ENCODE assay signal across 1 cellular context in genomic region chr19:10836478-10837325, GRCh38.
A peak's percentile ranks its signal among the peaks of the same experiment; 100 is the strongest.
TF ChIP-seq lines count a peak whose summit lies in the region.

No MANE protein-coding gene starts in this region.

TF ChIP-seq in GM12878, 131 proteins besides CTCF, POLR2A, EP300 and RAD21 (continued from another document):
- TF ChIP-seq, protein P1, sequence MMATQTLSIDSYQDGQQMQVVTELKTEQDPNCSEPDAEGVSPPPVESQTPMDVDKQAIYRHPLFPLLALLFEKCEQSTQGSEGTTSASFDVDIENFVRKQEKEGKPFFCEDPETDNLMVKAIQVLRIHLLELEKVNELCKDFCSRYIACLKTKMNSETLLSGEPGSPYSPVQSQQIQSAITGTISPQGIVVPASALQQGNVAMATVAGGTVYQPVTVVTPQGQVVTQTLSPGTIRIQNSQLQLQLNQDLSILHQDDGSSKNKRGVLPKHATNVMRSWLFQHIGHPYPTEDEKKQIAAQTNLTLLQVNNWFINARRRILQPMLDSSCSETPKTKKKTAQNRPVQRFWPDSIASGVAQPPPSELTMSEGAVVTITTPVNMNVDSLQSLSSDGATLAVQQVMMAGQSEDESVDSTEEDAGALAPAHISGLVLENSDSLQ (IDR thresholded peaks at IDR 0.05): no peak
- peak; percentile 46 for TF ChIP-seq ZBTB40 (IDR thresholded peaks at IDR 0.05; ENCODE audit: borderline replicate concordance)
- TF ChIP-seq BHLHE40 (IDR thresholded peaks at IDR 0.05; ENCODE audit: borderline replicate concordance in 1 of 2, low read depth in 2 of 2, low read length in 1 of 2): peak; percentile 19 to 67; a peak in 1 of 4 replicates
- TF ChIP-seq LARP7 (IDR thresholded peaks at IDR 0.05): 0 out of 2 replicates have a peak, but pooled peaks have one; percentile 37
- TF ChIP-seq RUNX3 (IDR thresholded peaks at IDR 0.05; ENCODE audit: low read length): 0 out of 2 replicates have a peak, but pooled peaks have one; percentile 5
- peak; percentile 25 for TF ChIP-seq SP1 (IDR thresholded peaks at IDR 0.05; ENCODE audit: low read depth, low read length)
- TF ChIP-seq CBX5 (IDR thresholded peaks at IDR 0.05; ENCODE audit: low read depth): peak; percentile 91
- TF ChIP-seq, protein P2, sequence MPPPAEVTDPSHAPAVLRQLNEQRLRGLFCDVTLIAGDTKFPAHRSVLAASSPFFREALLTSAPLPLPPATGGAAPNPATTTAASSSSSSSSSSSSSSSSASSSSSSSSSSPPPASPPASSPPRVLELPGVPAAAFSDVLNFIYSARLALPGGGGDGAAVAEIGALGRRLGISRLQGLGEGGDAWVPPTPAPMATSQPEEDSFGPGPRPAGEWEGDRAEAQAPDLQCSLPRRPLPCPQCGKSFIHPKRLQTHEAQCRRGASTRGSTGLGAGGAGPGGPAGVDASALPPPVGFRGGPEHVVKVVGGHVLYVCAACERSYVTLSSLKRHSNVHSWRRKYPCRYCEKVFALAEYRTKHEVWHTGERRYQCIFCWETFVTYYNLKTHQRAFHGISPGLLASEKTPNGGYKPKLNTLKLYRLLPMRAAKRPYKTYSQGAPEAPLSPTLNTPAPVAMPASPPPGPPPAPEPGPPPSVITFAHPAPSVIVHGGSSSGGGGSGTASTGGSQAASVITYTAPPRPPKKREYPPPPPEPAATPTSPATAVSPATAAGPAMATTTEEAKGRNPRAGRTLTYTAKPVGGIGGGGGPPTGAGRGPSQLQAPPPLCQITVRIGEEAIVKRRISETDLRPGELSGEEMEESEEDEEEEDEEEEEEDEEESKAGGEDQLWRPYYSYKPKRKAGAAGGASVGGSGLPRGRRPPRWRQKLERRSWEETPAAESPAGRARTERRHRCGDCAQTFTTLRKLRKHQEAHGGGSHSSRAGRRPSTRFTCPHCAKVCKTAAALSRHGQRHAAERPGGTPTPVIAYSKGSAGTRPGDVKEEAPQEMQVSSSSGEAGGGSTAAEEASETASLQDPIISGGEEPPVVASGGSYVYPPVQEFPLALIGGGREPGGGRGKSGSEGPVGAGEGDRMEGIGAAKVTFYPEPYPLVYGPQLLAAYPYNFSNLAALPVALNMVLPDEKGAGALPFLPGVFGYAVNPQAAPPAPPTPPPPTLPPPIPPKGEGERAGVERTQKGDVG (CRISPR knock-in tag; IDR thresholded peaks at IDR 0.05): peak; percentile 59; the same call in 1 of the 2 replicates
- TF ChIP-seq BACH1 (IDR thresholded peaks at IDR 0.05; ENCODE audit: borderline replicate concordance): peak; percentile 21; the same call in 1 of the 2 replicates
- TF ChIP-seq, protein P3, sequence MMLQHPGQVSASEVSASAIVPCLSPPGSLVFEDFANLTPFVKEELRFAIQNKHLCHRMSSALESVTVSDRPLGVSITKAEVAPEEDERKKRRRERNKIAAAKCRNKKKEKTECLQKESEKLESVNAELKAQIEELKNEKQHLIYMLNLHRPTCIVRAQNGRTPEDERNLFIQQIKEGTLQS (IDR thresholded peaks at IDR 0.05; ENCODE audit: borderline replicate concordance, extremely low read depth, low read depth, low read length): peak; percentile 72
- TF ChIP-seq EGR1 (IDR thresholded peaks at IDR 0.05; ENCODE audit: borderline replicate concordance in 1 of 2, low read depth in 2 of 2, low read length in 2 of 2): no peak
- TF ChIP-seq, protein P4, sequence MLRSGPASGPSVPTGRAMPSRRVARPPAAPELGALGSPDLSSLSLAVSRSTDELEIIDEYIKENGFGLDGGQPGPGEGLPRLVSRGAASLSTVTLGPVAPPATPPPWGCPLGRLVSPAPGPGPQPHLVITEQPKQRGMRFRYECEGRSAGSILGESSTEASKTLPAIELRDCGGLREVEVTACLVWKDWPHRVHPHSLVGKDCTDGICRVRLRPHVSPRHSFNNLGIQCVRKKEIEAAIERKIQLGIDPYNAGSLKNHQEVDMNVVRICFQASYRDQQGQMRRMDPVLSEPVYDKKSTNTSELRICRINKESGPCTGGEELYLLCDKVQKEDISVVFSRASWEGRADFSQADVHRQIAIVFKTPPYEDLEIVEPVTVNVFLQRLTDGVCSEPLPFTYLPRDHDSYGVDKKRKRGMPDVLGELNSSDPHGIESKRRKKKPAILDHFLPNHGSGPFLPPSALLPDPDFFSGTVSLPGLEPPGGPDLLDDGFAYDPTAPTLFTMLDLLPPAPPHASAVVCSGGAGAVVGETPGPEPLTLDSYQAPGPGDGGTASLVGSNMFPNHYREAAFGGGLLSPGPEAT (IDR thresholded peaks at IDR 0.05; ENCODE audit: low read depth): no peak
- TF ChIP-seq, protein P5, sequence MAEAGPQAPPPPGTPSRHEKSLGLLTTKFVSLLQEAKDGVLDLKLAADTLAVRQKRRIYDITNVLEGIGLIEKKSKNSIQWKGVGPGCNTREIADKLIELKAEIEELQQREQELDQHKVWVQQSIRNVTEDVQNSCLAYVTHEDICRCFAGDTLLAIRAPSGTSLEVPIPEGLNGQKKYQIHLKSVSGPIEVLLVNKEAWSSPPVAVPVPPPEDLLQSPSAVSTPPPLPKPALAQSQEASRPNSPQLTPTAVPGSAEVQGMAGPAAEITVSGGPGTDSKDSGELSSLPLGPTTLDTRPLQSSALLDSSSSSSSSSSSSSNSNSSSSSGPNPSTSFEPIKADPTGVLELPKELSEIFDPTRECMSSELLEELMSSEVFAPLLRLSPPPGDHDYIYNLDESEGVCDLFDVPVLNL (IDR thresholded peaks at IDR 0.05; ENCODE audit: low read depth, low read length): peak; percentile 72
- no peak for TF ChIP-seq MYB (IDR thresholded peaks at IDR 0.05; ENCODE audit: borderline replicate concordance, low read depth, low read length)
- TF ChIP-seq PAX8 (IDR thresholded peaks at IDR 0.05): no peak
- peak; percentile 38 for TF ChIP-seq HDAC6 (IDR thresholded peaks at IDR 0.05; ENCODE audit: unreplicated experiment)
- no peak for TF ChIP-seq HDGF (IDR thresholded peaks at IDR 0.05)
- TF ChIP-seq SRF (IDR thresholded peaks at IDR 0.05; ENCODE audit: low read depth in 2 of 2, low read length in 2 of 2): peak in 1 of 2 experiments; percentile 35; a peak in 1 of 4 replicates
- TF ChIP-seq, protein P6, sequence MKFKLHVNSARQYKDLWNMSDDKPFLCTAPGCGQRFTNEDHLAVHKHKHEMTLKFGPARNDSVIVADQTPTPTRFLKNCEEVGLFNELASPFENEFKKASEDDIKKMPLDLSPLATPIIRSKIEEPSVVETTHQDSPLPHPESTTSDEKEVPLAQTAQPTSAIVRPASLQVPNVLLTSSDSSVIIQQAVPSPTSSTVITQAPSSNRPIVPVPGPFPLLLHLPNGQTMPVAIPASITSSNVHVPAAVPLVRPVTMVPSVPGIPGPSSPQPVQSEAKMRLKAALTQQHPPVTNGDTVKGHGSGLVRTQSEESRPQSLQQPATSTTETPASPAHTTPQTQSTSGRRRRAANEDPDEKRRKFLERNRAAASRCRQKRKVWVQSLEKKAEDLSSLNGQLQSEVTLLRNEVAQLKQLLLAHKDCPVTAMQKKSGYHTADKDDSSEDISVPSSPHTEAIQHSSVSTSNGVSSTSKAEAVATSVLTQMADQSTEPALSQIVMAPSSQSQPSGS (IDR thresholded peaks at IDR 0.05; ENCODE audit: low read length): no peak
- TF ChIP-seq RB1 (IDR thresholded peaks at IDR 0.05; ENCODE audit: borderline replicate concordance): peak; percentile 87; the same call in 1 of the 2 replicates
- TF ChIP-seq NR2F1 (conservative IDR thresholded peaks at IDR 0.05): 0 out of 2 replicates have a peak, but pooled peaks have one; percentile 6
- TF ChIP-seq ZNF24 (IDR thresholded peaks at IDR 0.05): no peak
- 0 out of 2 replicates have a peak, but pooled peaks have one; percentile 16 for TF ChIP-seq TCF12 (IDR thresholded peaks at IDR 0.05; ENCODE audit: low read depth, low read length)
- no peak for TF ChIP-seq PML (IDR thresholded peaks at IDR 0.05; ENCODE audit: low read length)
- no peak for TF ChIP-seq MTA3 (IDR thresholded peaks at IDR 0.05; ENCODE audit: borderline replicate concordance, low read length)
- peak; percentile 80 for TF ChIP-seq RELA (IDR thresholded peaks at IDR 0.05; ENCODE audit: borderline replicate concordance, partially characterized antibody)
TF ChIP-seq in GM12878: peak in this region for 43.
